15 cellular contexts compared by ENCODE assay signal in genomic region chr1:156709031-156709430, GRCh38. TPM values are rescaled to one million over a fixed set of nuclear protein-coding genes. Genes with fewer than 3 reads are reported as not detected.
DNase-seq lines count a peak whose midpoint lies in the region; ATAC-seq and TF ChIP-seq lines count a peak whose summit lies in the region.
"Had no signal": no experiment of that assay in that cellular context is flagged by ENCODE, and none has a peak within 500 bp of the region (broad histone marks: within the 10 kb centered on the region; RNA-seq: fewer than 3 reads in every experiment).

No MANE protein-coding gene starts in this region.

- no peaks in the 10 kb centered on the region for H3K36me3 Mint-ChIP-seq in MCF 10A (ENCODE audit: insufficient read depth, unreplicated experiment)
- H3K36me3 Mint-ChIP-seq in effector memory CD8-positive, alpha-beta T cell (ENCODE audit: insufficient read depth), result peaks cover 3% of the 10 kb centered on the region
- no peaks in the 10 kb centered on the region for H3K36me3 Mint-ChIP-seq in naive thymus-derived CD8-positive, alpha-beta T cell
- peaks cover 2% of the 10 kb centered on the region for H3K36me3 Mint-ChIP-seq in activated T-cell treated with anti-CD3 and anti-CD28 coated beads, Interleukin-2, amount 50 U/mL, for 4 hours (ENCODE audit: insufficient read depth)

- H3K27ac Mint-ChIP-seq in MCF 10A (ENCODE audit: low read depth, unreplicated experiment), result no peak overlapping the region
- peak overlapping the region; percentile 26 to 32 for H3K27ac Mint-ChIP-seq in effector memory CD8-positive, alpha-beta T cell
- H3K27ac Mint-ChIP-seq in naive thymus-derived CD8-positive, alpha-beta T cell, result peak overlapping the region in 7 of 10 donors; percentile 2 to 86 (median 66)

- H3K4me3 ChIP-seq in breast epithelium (no peak overlapping the region), vagina (no peak overlapping the region)
- H3K4me3 ChIP-seq: lung, SJSA1, smooth muscle cell had no signal

- no peaks in the 10 kb centered on the region for H3K9me3 Mint-ChIP-seq in MCF 10A (ENCODE audit: unreplicated experiment)
- H3K9me3 Mint-ChIP-seq in effector memory CD8-positive, alpha-beta T cell, result no peaks in the 10 kb centered on the region
- no peaks in the 10 kb centered on the region for H3K9me3 Mint-ChIP-seq in naive thymus-derived CD8-positive, alpha-beta T cell
- H3K9me3 Mint-ChIP-seq in activated T-cell treated with anti-CD3 and anti-CD28 coated beads, Interleukin-2, amount 50 U/mL, for 4 hours, result no peaks in the 10 kb centered on the region

- H3K36me3 ChIP-seq in breast epithelium, result no peaks in the 10 kb centered on the region
- H3K36me3 ChIP-seq in vagina, result no peaks in the 10 kb centered on the region
- H3K36me3 ChIP-seq: SJSA1 had no signal

- BruUV-seq in MCF 10A (replicated peaks; lab: Mats Ljungman, UMichigan), result no TSS peak

- intact Hi-C loops in breast epithelium (cut with DNase I; ENCODE audit: low total_unique reads), result no loop called here
- intact Hi-C loops in MCF 10A (cut with micrococcal nuclease), result no loop called here
- intact Hi-C loops in vagina (cut with DNase I), result no loop called here

- H3K27me3 Mint-ChIP-seq in MCF 10A (ENCODE audit: insufficient read depth, unreplicated experiment), result no peaks in the 10 kb centered on the region
- peaks cover 6 to 8% of the 10 kb centered on the region in 2 donors for H3K27me3 Mint-ChIP-seq in effector memory CD8-positive, alpha-beta T cell
- peaks cover 0 to 8% (median 3%) of the 10 kb centered on the region in 5 donors for H3K27me3 Mint-ChIP-seq in naive thymus-derived CD8-positive, alpha-beta T cell
- H3K27me3 Mint-ChIP-seq in activated T-cell treated with anti-CD3 and anti-CD28 coated beads, Interleukin-2, amount 50 U/mL, for 4 hours (ENCODE audit: low read depth), result peaks cover 8% of the 10 kb centered on the region

- TF ChIP-seq CTCF in breast epithelium (IDR thresholded peaks at IDR 0.05) (no peak), MCF 10A (IDR thresholded peaks at IDR 0.05; ENCODE audit: unreplicated experiment) (no peak), vagina (IDR thresholded peaks at IDR 0.05) (no peak)

- H3K4me1 ChIP-seq in breast epithelium (peaks cover 47 to 62% of the 10 kb centered on the region in 2 donors), vagina (peaks cover 93% of the 10 kb centered on the region)

- H3K27ac ChIP-seq in breast epithelium (peak overlapping the region; percentile 92 to 94), vagina (peak overlapping the region; percentile 95)
- H3K27ac ChIP-seq: SJSA1 had no signal

- no peaks in the 10 kb centered on the region for H3K27me3 ChIP-seq in breast epithelium
- H3K27me3 ChIP-seq in vagina, result no peaks in the 10 kb centered on the region
- H3K27me3 ChIP-seq: SJSA1 had no signal

- ATAC-seq in effector memory CD8-positive, alpha-beta T cell (replicated peaks), result no peak
- ATAC-seq in naive thymus-derived CD8-positive, alpha-beta T cell, result no peak
- no peak for ATAC-seq in HG02571 (IDR thresholded peaks at IDR 0.05; ENCODE audit: unreplicated experiment)
- no peak for ATAC-seq in activated T-cell treated with anti-CD3 and anti-CD28 coated beads, Interleukin-2, amount 50 U/mL, for 4 hours
- ATAC-seq: stimulated activated naive CD8-positive, alpha-beta T cell treated with anti-CD3 and anti-CD28 coated beads, Interleukin-15, Interleukin-2, amounts not matched to agents 100 U/mL and 50 U/mL, for 24 hours had no signal

- no peak overlapping the region for H3K4me3 Mint-ChIP-seq in MCF 10A (ENCODE audit: unreplicated experiment)
- no peak overlapping the region for H3K4me3 Mint-ChIP-seq in effector memory CD8-positive, alpha-beta T cell
- H3K4me3 Mint-ChIP-seq in naive thymus-derived CD8-positive, alpha-beta T cell, result no peak overlapping the region
- no peak overlapping the region for H3K4me3 Mint-ChIP-seq in activated T-cell treated with anti-CD3 and anti-CD28 coated beads, Interleukin-2, amount 50 U/mL, for 4 hours

- CTCF ChIA-PET in MCF 10A (lab: Yijun Ruan, JAX), result interaction anchor here (0.6 to 47.2 kb wide), 8 partner anchors 4 to 108 kb away, joined by 3 to 2415 read pairs (median 4); partner anchors contain the start of genes CRABP2, GPATCH4, ISG20L2 and METTL25B

- H3K4me1 Mint-ChIP-seq in MCF 10A (ENCODE audit: insufficient read depth, unreplicated experiment), result peaks cover 44% of the 10 kb centered on the region
- peaks cover 16 to 17% of the 10 kb centered on the region in 2 donors for H3K4me1 Mint-ChIP-seq in effector memory CD8-positive, alpha-beta T cell (ENCODE audit: low read depth in 2 of 2)
- peaks cover 13 to 30% (median 29%) of the 10 kb centered on the region in 4 donors for H3K4me1 Mint-ChIP-seq in naive thymus-derived CD8-positive, alpha-beta T cell
- peaks cover 25% of the 10 kb centered on the region for H3K4me1 Mint-ChIP-seq in activated T-cell treated with anti-CD3 and anti-CD28 coated beads, Interleukin-2, amount 50 U/mL, for 4 hours (ENCODE audit: low read depth)

- POLR2A ChIA-PET in MCF 10A (lab: Yijun Ruan, JAX), result interaction anchor here (1.2 to 9.9 kb wide), 3 partner anchors 18 to 58 kb away, joined by 3 to 71 read pairs (median 63); partner anchors contain the start of genes ISG20L2, METTL25B and PRCC
- POLR2A ChIA-PET in naive thymus-derived CD8-positive, alpha-beta T cell (lab: Charles Lee), result no interaction called here

- TF ChIP-seq POLR2A in breast epithelium (IDR thresholded peaks at IDR 0.05), result no peak
- TF ChIP-seq POLR2A in vagina (IDR thresholded peaks at IDR 0.05), result no peak

- DNase-seq in breast epithelium (ENCODE audit: low spot score in 2 of 2) (no peak), MCF 10A (ENCODE audit: unreplicated experiment) (no peak), vagina (ENCODE audit: extremely low spot score in 2 of 2) (no peak), NCI-H82 treated with DMSO at 0.1 percent for 48 hours (lab: John Stamatoyannopoulos, UW; ENCODE audit: unreplicated experiment) (no peak)
- DNase-seq in effector memory CD8-positive, alpha-beta T cell, result no peak
- no peak for DNase-seq in naive thymus-derived CD8-positive, alpha-beta T cell
- DNase-seq in activated T-cell treated with anti-CD3 and anti-CD28 coated beads, Interleukin-2, amount 50 U/mL, for 4 hours, result no peak
- DNase-seq: activated effector memory CD4-positive, alpha-beta T cell treated with anti-CD3 and anti-CD28 coated beads, Interleukin-2, amount 50 U/mL, for 16 hours; KG1; stimulated activated naive CD8-positive, alpha-beta T cell treated with anti-CD3 and anti-CD28 coated beads, Interleukin-15, Interleukin-2, amounts not matched to agents 100 U/mL and 50 U/mL, for 24 hours had no signal

- H3K9me3 ChIP-seq in breast epithelium, result no peaks in the 10 kb centered on the region
- no peaks in the 10 kb centered on the region for H3K9me3 ChIP-seq in vagina
- H3K9me3 ChIP-seq: SJSA1 had no signal

RNA-seq across cellular contexts. Expression of gene CRABP2, which starts 3.6 kb away (rescaled TPM):
- 10 to 100 TPM in 2 of 3 donors, 1 to 10 TPM in 1; 4.2 to 61.6 (median 28.2) TPM for total RNA-seq in breast epithelium
- total RNA-seq in MCF 10A (2022), result 0.98 and 1.9 TPM in 2 replicates
- 1 to 10 TPM in 1 of 2 experiments, under 1 TPM in 1; 0.44 to 2.9 TPM for total RNA-seq in naive thymus-derived CD8-positive, alpha-beta T cell
- polyA plus RNA-seq in naive thymus-derived CD8-positive, alpha-beta T cell, result not detected
- 97.7 TPM for total RNA-seq in vagina
- 1 to 10 TPM; 1.8 to 2.5 (median 2.4) TPM for total RNA-seq in activated T-cell treated with anti-CD3 and anti-CD28 coated beads, Interleukin-2, amount 50 U/mL, for 4 hours
- total RNA-seq: dermis microvascular lymphatic vessel endothelial cell had no signal

RNA-seq across cellular contexts. Expression of gene METTL25B, which starts 19.2 kb away (rescaled TPM):
- total RNA-seq in breast epithelium (10 to 100 TPM; 15.5 to 41.3 (median 30.2) TPM), MCF 10A (2022) (46.0 and 68.9 TPM in 2 replicates), vagina (17.7 TPM)
- 10 to 100 TPM; 33.6 to 39.3 TPM for total RNA-seq in naive thymus-derived CD8-positive, alpha-beta T cell
- polyA plus RNA-seq in naive thymus-derived CD8-positive, alpha-beta T cell, result 1 to 10 TPM; 2.3 to 6.7 (median 5.6) TPM
- total RNA-seq in activated T-cell treated with anti-CD3 and anti-CD28 coated beads, Interleukin-2, amount 50 U/mL, for 4 hours, result 10 to 100 TPM; 16.6 to 18.9 (median 18.5) TPM

RNA-seq across cellular contexts. Expression of gene ISG20L2, which starts 19.5 kb away (rescaled TPM):
- total RNA-seq in breast epithelium (10 to 100 TPM; 13.6 to 25.2 (median 21.0) TPM), MCF 10A (2022) (49.9 and 57.5 TPM in 2 replicates), vagina (12.8 TPM)
- 10 to 100 TPM; 45.0 to 50.3 TPM for total RNA-seq in naive thymus-derived CD8-positive, alpha-beta T cell
- 10 to 100 TPM; 20.0 to 23.4 (median 20.7) TPM for polyA plus RNA-seq in naive thymus-derived CD8-positive, alpha-beta T cell
- 10 to 100 TPM; 62.4 to 65.9 (median 63.8) TPM for total RNA-seq in activated T-cell treated with anti-CD3 and anti-CD28 coated beads, Interleukin-2, amount 50 U/mL, for 4 hours

RNA-seq across cellular contexts. Expression of gene NES, which starts 31.8 kb away (rescaled TPM):
- 10 to 100 TPM in 2 of 3 donors, 1 to 10 TPM in 1; 9.9 to 28.5 (median 14.9) TPM for total RNA-seq in breast epithelium
- not detected in 2 replicates for total RNA-seq in MCF 10A (2022)
- not detected for total RNA-seq in naive thymus-derived CD8-positive, alpha-beta T cell
- polyA plus RNA-seq in naive thymus-derived CD8-positive, alpha-beta T cell, result not detected
- total RNA-seq in vagina, result 16.0 TPM
- total RNA-seq in activated T-cell treated with anti-CD3 and anti-CD28 coated beads, Interleukin-2, amount 50 U/mL, for 4 hours, result under 1 TPM; 0.05 to 0.13 (median 0.05) TPM

RNA-seq across cellular contexts. Expression of gene MRPL24, which starts 31.9 kb away (rescaled TPM):
- total RNA-seq in breast epithelium, result 10 to 100 TPM; 36.6 to 63.9 (median 63.8) TPM
- total RNA-seq in MCF 10A (2022), result 233 and 261 TPM in 2 replicates
- total RNA-seq in naive thymus-derived CD8-positive, alpha-beta T cell, result 10 to 100 TPM; 49.7 to 56.9 TPM
- polyA plus RNA-seq in naive thymus-derived CD8-positive, alpha-beta T cell, result 100 to 1,000 TPM in 2 of 3 donors, 10 to 100 TPM in 1; 98.6 to 109 (median 103) TPM
- total RNA-seq in vagina, result 40.0 TPM
- total RNA-seq in activated T-cell treated with anti-CD3 and anti-CD28 coated beads, Interleukin-2, amount 50 U/mL, for 4 hours, result 100 to 1,000 TPM; 132 to 138 (median 132) TPM
